ENCODE assay signal across 1 cellular context in the genomic region with DNA sequence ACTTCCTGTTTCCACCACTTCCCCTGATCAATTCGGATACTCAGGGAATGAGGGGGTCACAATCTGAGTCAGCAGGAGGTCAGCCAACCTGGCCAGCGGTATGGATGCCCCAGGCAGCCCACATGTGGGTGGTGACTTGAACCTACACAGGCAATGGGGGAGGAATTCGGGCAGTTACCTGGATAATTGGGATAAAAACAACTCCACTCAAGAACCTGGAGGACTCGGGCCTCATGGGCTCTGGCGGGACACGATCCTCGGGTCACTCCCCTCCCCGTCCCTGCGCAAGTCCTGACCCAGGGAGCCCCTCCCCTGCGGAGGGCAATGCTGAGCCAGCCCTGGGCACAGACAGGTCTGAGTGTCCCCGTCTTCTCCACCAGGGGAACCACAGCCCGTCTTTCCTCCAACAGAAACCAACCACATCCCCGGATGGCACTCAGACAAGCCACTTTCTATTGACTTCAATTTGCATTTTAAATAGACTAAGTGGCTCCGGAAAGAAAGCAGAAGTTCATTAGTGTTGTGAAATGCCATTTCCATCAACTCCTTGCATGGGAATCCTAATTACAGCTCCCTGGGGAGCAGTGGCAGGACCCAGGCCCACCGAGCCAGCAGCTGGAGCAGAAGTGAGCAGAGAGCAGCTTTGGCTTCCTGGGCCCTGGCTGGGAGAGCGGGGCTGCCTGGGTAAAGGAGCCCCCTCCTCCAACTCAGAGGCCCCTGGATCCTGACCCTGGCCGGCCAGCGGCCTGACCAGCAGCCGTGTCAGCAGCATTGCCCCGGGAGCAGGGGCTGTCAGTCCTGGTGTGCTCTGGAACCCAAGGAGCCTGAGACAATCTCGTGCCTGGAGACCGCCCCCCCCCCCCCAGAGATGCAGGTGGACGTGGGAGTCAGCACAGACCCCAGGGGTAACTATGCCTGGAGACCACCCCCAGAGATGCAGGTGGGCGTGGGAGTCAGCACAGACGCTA.
TF ChIP-seq lines count a peak whose summit lies in the region.

No MANE protein-coding gene starts in this region.

TF ChIP-seq in A549, 52 proteins besides CTCF, POLR2A, EP300 and RAD21 (continued from another document):
- TF ChIP-seq, protein P1, sequence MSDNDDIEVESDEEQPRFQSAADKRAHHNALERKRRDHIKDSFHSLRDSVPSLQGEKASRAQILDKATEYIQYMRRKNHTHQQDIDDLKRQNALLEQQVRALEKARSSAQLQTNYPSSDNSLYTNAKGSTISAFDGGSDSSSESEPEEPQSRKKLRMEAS (IDR thresholded peaks at IDR 0.05), result no peak
- TF ChIP-seq, protein P2, sequence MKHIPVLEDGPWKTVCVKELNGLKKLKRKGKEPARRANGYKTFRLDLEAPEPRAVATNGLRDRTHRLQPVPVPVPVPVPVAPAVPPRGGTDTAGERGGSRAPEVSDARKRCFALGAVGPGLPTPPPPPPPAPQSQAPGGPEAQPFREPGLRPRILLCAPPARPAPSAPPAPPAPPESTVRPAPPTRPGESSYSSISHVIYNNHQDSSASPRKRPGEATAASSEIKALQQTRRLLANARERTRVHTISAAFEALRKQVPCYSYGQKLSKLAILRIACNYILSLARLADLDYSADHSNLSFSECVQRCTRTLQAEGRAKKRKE (CRISPR knock-in tag; IDR thresholded peaks at IDR 0.05; ENCODE audit: low read depth), result no peak
- no peak for TF ChIP-seq CBX2 (IDR thresholded peaks at IDR 0.05; ENCODE audit: borderline replicate concordance, low read depth)
- TF ChIP-seq JUN (IDR thresholded peaks at IDR 0.05), result no peak
- no peak for TF ChIP-seq ESRRA (IDR thresholded peaks at IDR 0.05; ENCODE audit: borderline replicate concordance, low read length)
- no peak for TF ChIP-seq SMC3 (IDR thresholded peaks at IDR 0.05)
- TF ChIP-seq, protein P3, sequence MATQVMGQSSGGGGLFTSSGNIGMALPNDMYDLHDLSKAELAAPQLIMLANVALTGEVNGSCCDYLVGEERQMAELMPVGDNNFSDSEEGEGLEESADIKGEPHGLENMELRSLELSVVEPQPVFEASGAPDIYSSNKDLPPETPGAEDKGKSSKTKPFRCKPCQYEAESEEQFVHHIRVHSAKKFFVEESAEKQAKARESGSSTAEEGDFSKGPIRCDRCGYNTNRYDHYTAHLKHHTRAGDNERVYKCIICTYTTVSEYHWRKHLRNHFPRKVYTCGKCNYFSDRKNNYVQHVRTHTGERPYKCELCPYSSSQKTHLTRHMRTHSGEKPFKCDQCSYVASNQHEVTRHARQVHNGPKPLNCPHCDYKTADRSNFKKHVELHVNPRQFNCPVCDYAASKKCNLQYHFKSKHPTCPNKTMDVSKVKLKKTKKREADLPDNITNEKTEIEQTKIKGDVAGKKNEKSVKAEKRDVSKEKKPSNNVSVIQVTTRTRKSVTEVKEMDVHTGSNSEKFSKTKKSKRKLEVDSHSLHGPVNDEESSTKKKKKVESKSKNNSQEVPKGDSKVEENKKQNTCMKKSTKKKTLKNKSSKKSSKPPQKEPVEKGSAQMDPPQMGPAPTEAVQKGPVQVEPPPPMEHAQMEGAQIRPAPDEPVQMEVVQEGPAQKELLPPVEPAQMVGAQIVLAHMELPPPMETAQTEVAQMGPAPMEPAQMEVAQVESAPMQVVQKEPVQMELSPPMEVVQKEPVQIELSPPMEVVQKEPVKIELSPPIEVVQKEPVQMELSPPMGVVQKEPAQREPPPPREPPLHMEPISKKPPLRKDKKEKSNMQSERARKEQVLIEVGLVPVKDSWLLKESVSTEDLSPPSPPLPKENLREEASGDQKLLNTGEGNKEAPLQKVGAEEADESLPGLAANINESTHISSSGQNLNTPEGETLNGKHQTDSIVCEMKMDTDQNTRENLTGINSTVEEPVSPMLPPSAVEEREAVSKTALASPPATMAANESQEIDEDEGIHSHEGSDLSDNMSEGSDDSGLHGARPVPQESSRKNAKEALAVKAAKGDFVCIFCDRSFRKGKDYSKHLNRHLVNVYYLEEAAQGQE (IDR thresholded peaks at IDR 0.05), result no peak
- TF ChIP-seq ZSCAN20 (CRISPR knock-in tag; IDR thresholded peaks at IDR 0.05), result no peak
- TF ChIP-seq, protein P4, sequence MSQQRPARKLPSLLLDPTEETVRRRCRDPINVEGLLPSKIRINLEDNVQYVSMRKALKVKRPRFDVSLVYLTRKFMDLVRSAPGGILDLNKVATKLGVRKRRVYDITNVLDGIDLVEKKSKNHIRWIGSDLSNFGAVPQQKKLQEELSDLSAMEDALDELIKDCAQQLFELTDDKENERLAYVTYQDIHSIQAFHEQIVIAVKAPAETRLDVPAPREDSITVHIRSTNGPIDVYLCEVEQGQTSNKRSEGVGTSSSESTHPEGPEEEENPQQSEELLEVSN (IDR thresholded peaks at IDR 0.05; ENCODE audit: borderline replicate concordance, low read depth), result no peak
- TF ChIP-seq MAZ (IDR thresholded peaks at IDR 0.05; ENCODE audit: borderline replicate concordance, low read depth, low read length), result no peak
- TF ChIP-seq EHMT2 (IDR thresholded peaks at IDR 0.05; ENCODE audit: low read depth), result no peak
